In the genomic region with DNA sequence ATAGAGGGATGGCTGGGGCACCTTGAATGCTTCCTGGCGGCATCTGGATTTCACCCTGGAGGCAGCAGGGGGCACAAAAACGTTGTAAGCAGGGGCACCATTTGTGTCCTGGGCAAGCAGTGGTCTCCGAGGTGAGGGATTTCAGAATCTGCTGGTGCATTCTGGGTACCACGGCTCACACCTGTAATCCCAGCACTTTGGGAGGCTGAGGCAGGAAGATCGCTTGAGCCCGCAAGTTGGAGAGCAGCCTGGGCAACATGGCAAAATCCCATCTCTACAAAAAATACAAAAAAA, we compare ENCODE assay signal across 1 cellular context.
TF ChIP-seq lines count a peak whose summit lies in the region.

No MANE protein-coding gene starts in this region.

TF ChIP-seq in HepG2, 621 proteins besides CTCF, POLR2A, EP300 and RAD21:
- TF ChIP-seq PAF1 (CRISPR knock-in tag; IDR thresholded peaks at IDR 0.05), result no peak
- TF ChIP-seq, protein P1, sequence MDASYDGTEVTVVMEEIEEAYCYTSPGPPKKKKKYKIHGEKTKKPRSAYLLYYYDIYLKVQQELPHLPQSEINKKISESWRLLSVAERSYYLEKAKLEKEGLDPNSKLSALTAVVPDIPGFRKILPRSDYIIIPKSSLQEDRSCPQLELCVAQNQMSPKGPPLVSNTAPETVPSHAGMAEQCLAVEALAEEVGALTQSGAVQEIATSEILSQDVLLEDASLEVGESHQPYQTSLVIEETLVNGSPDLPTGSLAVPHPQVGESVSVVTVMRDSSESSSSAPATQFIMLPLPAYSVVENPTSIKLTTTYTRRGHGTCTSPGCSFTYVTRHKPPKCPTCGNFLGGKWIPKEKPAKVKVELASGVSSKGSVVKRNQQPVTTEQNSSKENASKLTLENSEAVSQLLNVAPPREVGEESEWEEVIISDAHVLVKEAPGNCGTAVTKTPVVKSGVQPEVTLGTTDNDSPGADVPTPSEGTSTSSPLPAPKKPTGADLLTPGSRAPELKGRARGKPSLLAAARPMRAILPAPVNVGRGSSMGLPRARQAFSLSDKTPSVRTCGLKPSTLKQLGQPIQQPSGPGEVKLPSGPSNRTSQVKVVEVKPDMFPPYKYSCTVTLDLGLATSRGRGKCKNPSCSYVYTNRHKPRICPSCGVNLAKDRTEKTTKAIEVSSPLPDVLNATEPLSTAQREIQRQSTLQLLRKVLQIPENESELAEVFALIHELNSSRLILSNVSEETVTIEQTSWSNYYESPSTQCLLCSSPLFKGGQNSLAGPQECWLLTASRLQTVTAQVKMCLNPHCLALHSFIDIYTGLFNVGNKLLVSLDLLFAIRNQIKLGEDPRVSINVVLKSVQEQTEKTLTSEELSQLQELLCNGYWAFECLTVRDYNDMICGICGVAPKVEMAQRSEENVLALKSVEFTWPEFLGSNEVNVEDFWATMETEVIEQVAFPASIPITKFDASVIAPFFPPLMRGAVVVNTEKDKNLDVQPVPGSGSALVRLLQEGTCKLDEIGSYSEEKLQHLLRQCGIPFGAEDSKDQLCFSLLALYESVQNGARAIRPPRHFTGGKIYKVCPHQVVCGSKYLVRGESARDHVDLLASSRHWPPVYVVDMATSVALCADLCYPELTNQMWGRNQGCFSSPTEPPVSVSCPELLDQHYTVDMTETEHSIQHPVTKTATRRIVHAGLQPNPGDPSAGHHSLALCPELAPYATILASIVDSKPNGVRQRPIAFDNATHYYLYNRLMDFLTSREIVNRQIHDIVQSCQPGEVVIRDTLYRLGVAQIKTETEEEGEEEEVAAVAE (CRISPR knock-in tag; IDR thresholded peaks at IDR 0.05; ENCODE audit: borderline replicate concordance), result no peak
- no peak for TF ChIP-seq HNRNPLL (IDR thresholded peaks at IDR 0.05; ENCODE audit: low read depth, low read length, poor library complexity, severe bottlenecking)
- TF ChIP-seq RBFOX2 (IDR thresholded peaks at IDR 0.05; ENCODE audit: low read depth, low read length), result 0 out of 2 replicates have a peak, but pooled peaks have one; percentile 31
- TF ChIP-seq AGO2 (optimal IDR thresholded peaks at IDR 0.05; ENCODE audit: low read depth, low read length), result peak; percentile 21
- TF ChIP-seq, protein P2, sequence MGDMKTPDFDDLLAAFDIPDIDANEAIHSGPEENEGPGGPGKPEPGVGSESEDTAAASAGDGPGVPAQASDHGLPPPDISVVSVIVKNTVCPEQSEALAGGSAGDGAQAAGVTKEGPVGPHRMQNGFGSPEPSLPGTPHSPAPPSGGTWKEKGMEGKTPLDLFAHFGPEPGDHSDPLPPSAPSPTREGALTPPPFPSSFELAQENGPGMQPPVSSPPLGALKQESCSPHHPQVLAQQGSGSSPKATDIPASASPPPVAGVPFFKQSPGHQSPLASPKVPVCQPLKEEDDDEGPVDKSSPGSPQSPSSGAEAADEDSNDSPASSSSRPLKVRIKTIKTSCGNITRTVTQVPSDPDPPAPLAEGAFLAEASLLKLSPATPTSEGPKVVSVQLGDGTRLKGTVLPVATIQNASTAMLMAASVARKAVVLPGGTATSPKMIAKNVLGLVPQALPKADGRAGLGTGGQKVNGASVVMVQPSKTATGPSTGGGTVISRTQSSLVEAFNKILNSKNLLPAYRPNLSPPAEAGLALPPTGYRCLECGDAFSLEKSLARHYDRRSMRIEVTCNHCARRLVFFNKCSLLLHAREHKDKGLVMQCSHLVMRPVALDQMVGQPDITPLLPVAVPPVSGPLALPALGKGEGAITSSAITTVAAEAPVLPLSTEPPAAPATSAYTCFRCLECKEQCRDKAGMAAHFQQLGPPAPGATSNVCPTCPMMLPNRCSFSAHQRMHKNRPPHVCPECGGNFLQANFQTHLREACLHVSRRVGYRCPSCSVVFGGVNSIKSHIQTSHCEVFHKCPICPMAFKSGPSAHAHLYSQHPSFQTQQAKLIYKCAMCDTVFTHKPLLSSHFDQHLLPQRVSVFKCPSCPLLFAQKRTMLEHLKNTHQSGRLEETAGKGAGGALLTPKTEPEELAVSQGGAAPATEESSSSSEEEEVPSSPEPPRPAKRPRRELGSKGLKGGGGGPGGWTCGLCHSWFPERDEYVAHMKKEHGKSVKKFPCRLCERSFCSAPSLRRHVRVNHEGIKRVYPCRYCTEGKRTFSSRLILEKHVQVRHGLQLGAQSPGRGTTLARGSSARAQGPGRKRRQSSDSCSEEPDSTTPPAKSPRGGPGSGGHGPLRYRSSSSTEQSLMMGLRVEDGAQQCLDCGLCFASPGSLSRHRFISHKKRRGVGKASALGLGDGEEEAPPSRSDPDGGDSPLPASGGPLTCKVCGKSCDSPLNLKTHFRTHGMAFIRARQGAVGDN (CRISPR knock-in tag; IDR thresholded peaks at IDR 0.05), result peak; percentile 43; the same call in 1 of the 2 replicates
- TF ChIP-seq ZNF33B (CRISPR knock-in tag; IDR thresholded peaks at IDR 0.05), result no peak
- TF ChIP-seq HNRNPL (IDR thresholded peaks at IDR 0.05; ENCODE audit: low read depth, low read length), result 0 out of 2 replicates have a peak, but pooled peaks have one; percentile 49
- 0 out of 2 replicates have a peak, but pooled peaks have one; percentile 3 for TF ChIP-seq CHD4 (IDR thresholded peaks at IDR 0.05; ENCODE audit: borderline replicate concordance, low read length)
- TF ChIP-seq RBM39 (IDR thresholded peaks at IDR 0.05; ENCODE audit: low read depth, low read length, poor library complexity, severe bottlenecking), result peak; percentile 1
- TF ChIP-seq, protein P3, sequence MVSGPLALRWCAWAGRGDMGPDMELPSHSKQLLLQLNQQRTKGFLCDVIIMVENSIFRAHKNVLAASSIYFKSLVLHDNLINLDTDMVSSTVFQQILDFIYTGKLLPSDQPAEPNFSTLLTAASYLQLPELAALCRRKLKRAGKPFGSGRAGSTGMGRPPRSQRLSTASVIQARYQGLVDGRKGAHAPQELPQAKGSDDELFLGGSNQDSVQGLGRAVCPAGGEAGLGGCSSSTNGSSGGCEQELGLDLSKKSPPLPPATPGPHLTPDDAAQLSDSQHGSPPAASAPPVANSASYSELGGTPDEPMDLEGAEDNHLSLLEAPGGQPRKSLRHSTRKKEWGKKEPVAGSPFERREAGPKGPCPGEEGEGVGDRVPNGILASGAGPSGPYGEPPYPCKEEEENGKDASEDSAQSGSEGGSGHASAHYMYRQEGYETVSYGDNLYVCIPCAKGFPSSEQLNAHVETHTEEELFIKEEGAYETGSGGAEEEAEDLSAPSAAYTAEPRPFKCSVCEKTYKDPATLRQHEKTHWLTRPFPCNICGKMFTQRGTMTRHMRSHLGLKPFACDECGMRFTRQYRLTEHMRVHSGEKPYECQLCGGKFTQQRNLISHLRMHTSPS (CRISPR knock-in tag; IDR thresholded peaks at IDR 0.05; ENCODE audit: low read depth), result 0 out of 2 replicates have a peak, but pooled peaks have one; percentile 6
- TF ChIP-seq ZMAT3 (CRISPR knock-in tag; conservative IDR thresholded peaks at IDR 0.05), result 0 out of 2 replicates have a peak, but pooled peaks have one; percentile 10
- peak; percentile 29 for TF ChIP-seq IKZF4 (CRISPR knock-in tag; IDR thresholded peaks at IDR 0.05; ENCODE audit: borderline replicate concordance, low read depth, not compliant biosample characterization)
- no peak for TF ChIP-seq POGZ (CRISPR knock-in tag; IDR thresholded peaks at IDR 0.05)
- TF ChIP-seq CAMTA2 (CRISPR knock-in tag; IDR thresholded peaks at IDR 0.05; ENCODE audit: borderline replicate concordance), result 0 out of 2 replicates have a peak, but pooled peaks have one; percentile 27
- TF ChIP-seq ZC3H4 (CRISPR knock-in tag; IDR thresholded peaks at IDR 0.05; ENCODE audit: borderline replicate concordance), result peak; percentile 84; the same call in 1 of the 2 replicates
- no peak for TF ChIP-seq ZNF772 (CRISPR knock-in tag; IDR thresholded peaks at IDR 0.05)
- 0 out of 2 replicates have a peak, but pooled peaks have one; percentile 24 for TF ChIP-seq ARHGAP35 (CRISPR knock-in tag; IDR thresholded peaks at IDR 0.05; ENCODE audit: borderline replicate concordance)
TF ChIP-seq in HepG2: peak in this region for 12.
